ENCODE assay signal across 27 cellular contexts in genomic region chr1:3750716-3751115, GRCh38. TPM values are rescaled to one million over a fixed set of nuclear protein-coding genes. Genes with fewer than 3 reads are reported as not detected.
"Had no signal": no experiment of that assay in that cellular context is flagged by ENCODE, and none has a peak within 500 bp of the region (broad histone marks: within the 10 kb centered on the region; RNA-seq: fewer than 3 reads in every experiment).

No MANE protein-coding gene starts in this region.

- H3K9me3 ChIP-seq: heart left ventricle, mucosa of descending colon, psoas muscle, right lobe of liver, suprapubic skin, thyroid gland, upper lobe of left lung, uterus had no signal

- H3K36me3 Mint-ChIP-seq: naive thymus-derived CD8-positive, alpha-beta T cell; stimulated activated effector memory CD8-positive, alpha-beta T cell treated with anti-CD3 and anti-CD28 coated beads, Interleukin-12 subunit alpha, Interleukin-12 subunit beta, amount 100 ng/mL, for 72 hours had no signal

- H3K27ac ChIP-seq: coronary artery, heart left ventricle, psoas muscle, right lobe of liver, suprapubic skin, thyroid gland, upper lobe of left lung, uterus had no signal

- ATAC-seq: heart left ventricle; left lobe of liver; mucosa of descending colon; naive thymus-derived CD8-positive, alpha-beta T cell; psoas muscle; right lobe of liver; stimulated activated effector memory CD8-positive, alpha-beta T cell treated with anti-CD3 and anti-CD28 coated beads, Interleukin-12 subunit alpha, Interleukin-12 subunit beta, amount 100 ng/mL, for 72 hours; stimulated activated naive CD8-positive, alpha-beta T cell treated with anti-CD3 and anti-CD28 coated beads, Interleukin-15, Interleukin-2, amounts not matched to agents 100 U/mL and 50 U/mL, for 24 hours had no signal

- H3K27ac Mint-ChIP-seq: endodermal cell; stimulated activated effector memory CD8-positive, alpha-beta T cell treated with anti-CD3 and anti-CD28 coated beads, Interleukin-12 subunit alpha, Interleukin-12 subunit beta, amount 100 ng/mL, for 72 hours had no signal

- H3K36me3 ChIP-seq: heart left ventricle, right lobe of liver, suprapubic skin, thyroid gland, upper lobe of left lung, uterus had no signal

- FAIRE-seq: endothelial cell of umbilical vein, frontal cortex had no signal

- H3K9me3 Mint-ChIP-seq: endodermal cell; naive thymus-derived CD8-positive, alpha-beta T cell; stimulated activated effector memory CD8-positive, alpha-beta T cell treated with anti-CD3 and anti-CD28 coated beads, Interleukin-12 subunit alpha, Interleukin-12 subunit beta, amount 100 ng/mL, for 72 hours had no signal

- DNase-seq: effector CD4-positive, alpha-beta T cell; endodermal cell; heart left ventricle; hypothalamus; islet precursor cell; naive thymus-derived CD8-positive, alpha-beta T cell; retina; right lobe of liver; stimulated activated CD4-positive, alpha-beta T cell treated with anti-CD3 and anti-CD28 coated beads, Interleukin-4, amount 100 ng/mL, for 1 hour; stimulated activated CD8-positive, alpha-beta memory T cell treated with anti-CD3 and anti-CD28 coated beads, Interleukin-4, amount 100 ng/mL, for 48 hours; stimulated activated naive CD8-positive, alpha-beta T cell treated with anti-CD3 and anti-CD28 coated beads, Interleukin-15, Interleukin-2, amounts not matched to agents 100 U/mL and 50 U/mL, for 24 hours; thyroid gland; upper lobe of left lung; uterus had no signal

- H3K4me3 ChIP-seq: coronary artery, heart left ventricle, mucosa of descending colon, psoas muscle, right lobe of liver, suprapubic skin, thyroid gland, upper lobe of left lung, uterus had no signal

- H3K27me3 ChIP-seq: right lobe of liver, thyroid gland, upper lobe of left lung, uterus had no signal

- H3K4me3 Mint-ChIP-seq: endodermal cell; naive thymus-derived CD8-positive, alpha-beta T cell; stimulated activated effector memory CD8-positive, alpha-beta T cell treated with anti-CD3 and anti-CD28 coated beads, Interleukin-12 subunit alpha, Interleukin-12 subunit beta, amount 100 ng/mL, for 72 hours had no signal

RNA-seq across cellular contexts. Expression of gene CCDC27, which starts 1.5 kb away (rescaled TPM):
- total RNA-seq: dermis microvascular lymphatic vessel endothelial cell; endodermal cell; endothelial cell of umbilical vein; fibroblast of lung; frontal cortex; glomerular endothelial cell; heart left ventricle; left lobe of liver; lower leg skin; mucosa of descending colon; naive thymus-derived CD8-positive, alpha-beta T cell; osteoblast; right lobe of liver; suprapubic skin; upper lobe of left lung; uterus had no signal

RNA-seq across cellular contexts. Expression of gene SMIM1, which starts 21.8 kb away (rescaled TPM):
- total RNA-seq: frontal cortex, osteoblast had no signal
